26 cellular contexts compared by ENCODE assay signal in the genomic region with DNA sequence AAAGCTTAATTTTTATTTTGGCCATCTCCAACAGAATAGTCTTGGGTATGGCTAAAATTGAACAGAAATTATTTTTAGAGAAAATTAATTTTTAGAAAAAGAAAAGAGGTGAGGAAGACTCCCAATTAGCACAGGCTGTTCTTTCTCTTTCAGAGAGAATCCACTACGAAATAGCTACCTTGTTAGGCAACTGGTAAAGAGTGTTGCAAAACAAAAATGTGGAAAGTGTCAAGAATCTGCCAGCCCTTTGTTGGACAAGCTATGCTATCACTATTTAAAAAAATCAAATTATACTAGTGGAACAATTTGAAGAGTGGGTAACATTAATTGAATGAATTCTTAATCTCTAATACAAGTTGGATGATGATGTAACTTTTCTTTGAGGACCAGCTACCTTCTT. TPM values are rescaled to one million over a fixed set of nuclear protein-coding genes. Genes with fewer than 3 reads are reported as not detected.
"Had no signal": no experiment of that assay in that cellular context is flagged by ENCODE, and none has a peak within 500 bp of the region (broad histone marks: within the 10 kb centered on the region; RNA-seq: fewer than 3 reads in every experiment).

No MANE protein-coding gene starts in this region.

- DNase-seq: activated B cell treated with CpG ODN at 0.5 μM for 24 hours; activated CD4-positive, alpha-beta memory T cell treated with anti-CD3 and anti-CD28 coated beads for 36 hours; activated CD4-positive, alpha-beta T cell treated with anti-CD3 and anti-CD28 coated beads for 1 hour; activated CD8-positive, alpha-beta memory T cell treated with anti-CD3 and anti-CD28 coated beads for 24 hours; activated effector memory CD4-positive, alpha-beta T cell treated with anti-CD3 and anti-CD28 coated beads, Interleukin-2, amount 50 U/mL, for 16 hours; activated naive CD4-positive, alpha-beta T cell treated with Interleukin-2 at 50 U/mL for 16 hours; activated naive CD8-positive, alpha-beta T cell treated with anti-CD3 and anti-CD28 coated beads, Interleukin-2, amount 50 U/mL, for 24 hours; activated T-cell treated with anti-CD3 and anti-CD28 coated beads, Interleukin-2, amount 50 U/mL, for 4 hours; amygdala; MM.1S; NCI-H1092; NCI-H1417; NCI-H1930; NCI-H2171 treated with DMSO at 0.1 percent for 48 hours; NCI-H345; NCI-H510A; NCI-H526 treated with DMSO at 0.1 percent for 48 hours; PC-9; SHP77 treated with DMSO at 0.1 percent for 48 hours; SW 1271 had no signal

- H3K27ac ChIP-seq: PC-9, SK-N-MC had no signal

- H3K4me2 ChIP-seq: PC-9 had no signal

- H3K9me3 Mint-ChIP-seq: central memory CD8-positive, alpha-beta T cell had no signal

- FAIRE-seq: astrocyte had no signal

- H2AFZ ChIP-seq: PC-9 had no signal

- H3K4me3 Mint-ChIP-seq: activated B cell treated with CpG ODN at 0.5 μM for 24 hours; activated CD4-positive, alpha-beta memory T cell treated with anti-CD3 and anti-CD28 coated beads for 36 hours; activated CD4-positive, alpha-beta T cell treated with anti-CD3 and anti-CD28 coated beads, Interleukin-2, amount 10 ng/mL, durations not matched to agents 24 days and 14 days; activated naive CD8-positive, alpha-beta T cell treated with anti-CD3 and anti-CD28 coated beads, Interleukin-2, amount 50 U/mL, for 24 hours; activated T-cell treated with anti-CD3 and anti-CD28 coated beads, Interleukin-2, amount 50 U/mL, for 4 hours; central memory CD8-positive, alpha-beta T cell had no signal

- H3K36me3 Mint-ChIP-seq: activated CD4-positive, alpha-beta memory T cell treated with anti-CD3 and anti-CD28 coated beads for 36 hours; brain had no signal

- ATAC-seq: activated naive CD4-positive, alpha-beta T cell treated with anti-CD3 and anti-CD28 coated beads, Interleukin-2, amount 50 U/mL, for 72 hours; activated naive CD8-positive, alpha-beta T cell treated with anti-CD3 and anti-CD28 coated beads, Interleukin-2, amount 50 U/mL, for 24 hours; activated T-cell treated with anti-CD3 and anti-CD28 coated beads, Interleukin-2, amount 50 U/mL, for 4 hours had no signal

- H3K4me3 ChIP-seq: PC-9, SK-N-MC had no signal

- H3K27ac Mint-ChIP-seq: activated B cell treated with CpG ODN at 0.5 μM for 24 hours; activated CD4-positive, alpha-beta memory T cell treated with anti-CD3 and anti-CD28 coated beads for 36 hours; activated CD4-positive, alpha-beta T cell treated with anti-CD3 and anti-CD28 coated beads, Interleukin-2, amount 10 ng/mL, durations not matched to agents 24 days and 14 days; activated naive CD4-positive, alpha-beta T cell treated with anti-CD3 and anti-CD28 coated beads, Interleukin-2, amount 50 U/mL, for 72 hours; activated naive CD8-positive, alpha-beta T cell treated with anti-CD3 and anti-CD28 coated beads, Interleukin-2, amount 50 U/mL, for 24 hours; brain had no signal

RNA-seq across cellular contexts. Expression of a gene that starts 53.2 kb away (rescaled TPM):
- total RNA-seq: activated CD4-positive, alpha-beta memory T cell treated with anti-CD3 and anti-CD28 coated beads for 36 hours; activated CD4-positive, alpha-beta T cell treated with anti-CD3 and anti-CD28 coated beads, Interleukin-2, amount 10 ng/mL, durations not matched to agents 24 days and 14 days; activated naive CD4-positive, alpha-beta T cell treated with anti-CD3 and anti-CD28 coated beads, Interleukin-2, amount 50 U/mL, for 72 hours; astrocyte; PC-9 had no signal
